ENCODE assay signal across 31 cellular contexts in genomic region chr17:57247913-57248312, GRCh38.
"Had no signal": no experiment of that assay in that cellular context is flagged by ENCODE, and none has a peak within 500 bp of the region (broad histone marks: within the 10 kb centered on the region; RNA-seq: fewer than 3 reads in every experiment).

No MANE protein-coding gene starts in this region.

- DNase-seq: naive thymus-derived CD4-positive, alpha-beta T cell; natural killer cell; occipital lobe; ovary; posterior cingulate gyrus; psoas muscle; right cardiac atrium; spleen; stimulated activated CD4-positive, alpha-beta T cell treated with anti-CD3 and anti-CD28 coated beads, Interleukin-12 subunit alpha, Interleukin-12 subunit beta, amount 100 ng/mL, for 4 hours; stimulated activated CD4-positive, alpha-beta T cell treated with anti-CD3 and anti-CD28 coated beads, Interleukin-1b, Interleukin-23, amount 100 ng/mL, for 48 hours; stimulated activated CD4-positive, alpha-beta T cell treated with anti-CD3 and anti-CD28 coated beads, Interleukin-4, amount 100 ng/mL, for 1 hour; stimulated activated CD4-positive, alpha-beta T cell treated with anti-CD3 and anti-CD28 coated beads, Interleukin-4, amount 100 ng/mL, for 4 hours; stimulated activated CD8-positive, alpha-beta memory T cell treated with anti-CD3 and anti-CD28 coated beads, Interleukin-4, amount 100 ng/mL, for 48 hours; stimulated activated naive CD4-positive, alpha-beta T cell treated with Interleukin-2 at 50 U/mL for 16 hours; stomach; trophoblast cell; upper lobe of left lung had no signal

- ATAC-seq: naive thymus-derived CD4-positive, alpha-beta T cell; natural killer cell; psoas muscle; right cardiac atrium; sciatic nerve; stimulated activated memory B cell treated with anti-CD40 and anti-IgM and Interleukin-4, amounts not matched to agents 10 μg/mL and 1 μg/mL and 100 μg/mL, for 72 hours had no signal

- H3K27ac Mint-ChIP-seq: naive thymus-derived CD4-positive, alpha-beta T cell; natural killer cell; nephron; neural progenitor cell; progenitor cell of endocrine pancreas; stimulated activated memory B cell treated with anti-CD40 and anti-IgM and Interleukin-4, amounts not matched to agents 10 μg/mL and 1 μg/mL and 100 μg/mL, for 72 hours; stimulated activated naive CD8-positive, alpha-beta T cell treated with anti-CD3 and anti-CD28 coated beads, Interleukin-15, Interleukin-2, amounts not matched to agents 100 ng/mL and 50 ng/mL, for 24 hours had no signal

- H3K9me3 ChIP-seq: ovary, stomach, thoracic aorta, thyroid gland, vagina had no signal

- H3K27ac ChIP-seq: neural progenitor cell, ovary, parathyroid adenoma, psoas muscle, skin epidermis, spleen, stomach, thoracic aorta, thyroid gland, tibial nerve, upper lobe of left lung, vagina had no signal

- FAIRE-seq: urothelium cell line had no signal

- H3K27me3 ChIP-seq: neural progenitor cell, ovary, spleen, stomach, thyroid gland, tibial nerve, upper lobe of left lung, vagina had no signal

- H3K4me3 ChIP-seq: neural progenitor cell, ovary, psoas muscle, skin epidermis, smooth muscle cell, spleen, stomach, thoracic aorta, thyroid gland, tibial nerve, upper lobe of left lung, vagina had no signal

- H3K4me2 ChIP-seq: neural progenitor cell, smooth muscle cell had no signal

- H3K4me1 ChIP-seq: tibial nerve, vagina had no signal

- H3K36me3 ChIP-seq: ovary, spleen, stomach, thoracic aorta, thyroid gland, tibial nerve, upper lobe of left lung, vagina had no signal

- H3K9ac ChIP-seq: neural progenitor cell, parathyroid adenoma had no signal

- H3K4me3 Mint-ChIP-seq: naive thymus-derived CD4-positive, alpha-beta T cell; natural killer cell; nephron; neural progenitor cell; stimulated activated memory B cell treated with anti-CD40 and anti-IgM and Interleukin-4, amounts not matched to agents 10 μg/mL and 1 μg/mL and 100 μg/mL, for 72 hours; stimulated activated naive CD8-positive, alpha-beta T cell treated with anti-CD3 and anti-CD28 coated beads, Interleukin-15, Interleukin-2, amounts not matched to agents 100 ng/mL and 50 ng/mL, for 24 hours had no signal

- H3K36me3 Mint-ChIP-seq: natural killer cell; stimulated activated memory B cell treated with anti-CD40 and anti-IgM and Interleukin-4, amounts not matched to agents 10 μg/mL and 1 μg/mL and 100 μg/mL, for 72 hours had no signal

- H3K79me2 ChIP-seq: parathyroid adenoma had no signal

- H2AFZ ChIP-seq: neural progenitor cell, parathyroid adenoma had no signal
